In genomic region chr1:157580179-157580827, GRCh38 we compare ENCODE assay signal across 8 cellular contexts. TPM values are rescaled to one million over a fixed set of nuclear protein-coding genes. Genes with fewer than 3 reads are reported as not detected.
DNase-seq lines count a peak whose midpoint lies in the region; ATAC-seq and TF ChIP-seq lines count a peak whose summit lies in the region.

No MANE protein-coding gene starts in this region.

- TF ChIP-seq CTCF in heart left ventricle (IDR thresholded peaks at IDR 0.05): peak; percentile 56 to 78 (median 67)

- peaks cover 12 to 22% of the 10 kb centered on the region in 2 donors for H3K27me3 Mint-ChIP-seq in effector memory CD8-positive, alpha-beta T cell

- no peaks in the 10 kb centered on the region for H3K36me3 Mint-ChIP-seq in effector memory CD8-positive, alpha-beta T cell (ENCODE audit: insufficient read depth)

- H3K27ac ChIP-seq in heart left ventricle (no peak overlapping the region), aorta (ENCODE audit: low read depth in 1 of 2, low read length in 2 of 2) (no peak overlapping the region)

- no peak overlapping the region for H3K4me3 Mint-ChIP-seq in effector memory CD8-positive, alpha-beta T cell

- WGBS in heart left ventricle, 4 donors: 8 to 14% (median 12%) methylated on average over 4 of the region's 4 CpGs
- 5 to 8% methylated on average over 4 of the region's 4 CpGs for WGBS in aorta, 2 donors

- H3K4me3 ChIP-seq in heart left ventricle (no peak overlapping the region), aorta (ENCODE audit: low read length in 2 of 2) (no peak overlapping the region)

- H3K36me3 ChIP-seq in heart left ventricle: no peaks in the 10 kb centered on the region
- H3K36me3 ChIP-seq in aorta (ENCODE audit: control insufficient read depth in 1 of 2, insufficient read depth in 2 of 2, low read length in 1 of 2): no peaks in the 10 kb centered on the region

- no peak overlapping the region for H3K27ac Mint-ChIP-seq in effector memory CD8-positive, alpha-beta T cell

- no peaks in the 10 kb centered on the region for H3K4me1 ChIP-seq in heart left ventricle
- H3K4me1 ChIP-seq in aorta (ENCODE audit: control insufficient read depth in 1 of 2, insufficient read depth in 2 of 2, low read length in 2 of 2): no peaks in the 10 kb centered on the region

- ATAC-seq in heart left ventricle: peak in 1 of 4 donors; percentile 26
- no peak for ATAC-seq in left cardiac atrium
- ATAC-seq in effector memory CD8-positive, alpha-beta T cell (replicated peaks): peak; percentile 43
- ATAC-seq in aorta (ENCODE audit: low FRiP score): no peak

- no peak for DNase-seq in heart left ventricle
- DNase-seq in left cardiac atrium: no peak
- peak; percentile 48 for DNase-seq in LHCN-M2 (ENCODE audit: low read depth)
- peak; percentile 53 for DNase-seq in RKO (ENCODE audit: low spot score)
- peak; percentile 28 to 47 (median 35) for DNase-seq in effector memory CD8-positive, alpha-beta T cell
- DNase-seq in middle frontal gyrus (ENCODE audit: extremely low spot score, low spot score): peak; percentile 7
- no peak for DNase-seq in aorta
- no peak for DNase-seq in activated CD4-positive, CD25-positive, alpha-beta regulatory T cell treated with anti-CD3 and anti-CD28 coated beads, Interleukin-2, amount 50 U/mL, for 72 hours

- H3K9me3 ChIP-seq in heart left ventricle (peaks cover 0 to 8% (median 3%) of the 10 kb centered on the region in 12 donors), aorta (ENCODE audit: control insufficient read depth, low read length) (no peaks in the 10 kb centered on the region)

- no peaks in the 10 kb centered on the region for H3K9me3 Mint-ChIP-seq in effector memory CD8-positive, alpha-beta T cell

- TF ChIP-seq POLR2A in heart left ventricle (IDR thresholded peaks at IDR 0.05): no peak

- intact Hi-C loops in heart left ventricle (cut with DNase I): loop anchor here in 8 of 10 donors (2.0 to 10.0 kb wide), 7 partner anchors 112 to 544 kb away; a partner anchor contains a TSS
- intact Hi-C loops in left cardiac atrium (cut with DNase I): loop anchor here in 1 of 2 donors (5.0 kb wide), 1 partner anchor 367 kb away; no protein-coding TSS in a partner anchor
- intact Hi-C loops in aorta (cut with DNase I): loop anchor here (2.0 to 5.0 kb wide), 2 partner anchors 544 to 547 kb away; a partner anchor contains a TSS

- H3K27me3 ChIP-seq in heart left ventricle: peaks cover 0 to 21% (median 0%) of the 10 kb centered on the region in 9 donors
- peaks cover 0 to 2% of the 10 kb centered on the region in 2 donors for H3K27me3 ChIP-seq in aorta (ENCODE audit: control insufficient read depth in 1 of 2, insufficient read depth in 2 of 2, low read length in 1 of 2)

- H3K4me1 Mint-ChIP-seq in effector memory CD8-positive, alpha-beta T cell (ENCODE audit: low read depth in 2 of 2): peaks cover 2 to 7% of the 10 kb centered on the region in 2 donors

RNA-seq across cellular contexts. Expression of gene FCRL4, which starts 17.6 kb away (rescaled TPM):
- total RNA-seq in heart left ventricle (not detected), left cardiac atrium (not detected), LHCN-M2 (2014; rRNA removed) (not detected in 2 replicates), aorta (not detected)
- polyA plus RNA-seq in heart left ventricle (not detected), aorta (not detected)
- not detected for polyA plus RNA-seq in LHCN-M2 (2012)

RNA-seq across cellular contexts. Expression of gene FCRL5, which starts 28.0 kb away (rescaled TPM):
- total RNA-seq in heart left ventricle (under 1 TPM in 3 of 9 donors, not detected in 6; 0.07 to 0.32 (median 0.09) TPM), left cardiac atrium (under 1 TPM; 0.10 to 0.12 TPM), LHCN-M2 (2014; rRNA removed) (not detected in 2 replicates), aorta (under 1 TPM; 0.63 to 0.84 TPM)
- polyA plus RNA-seq in heart left ventricle (under 1 TPM in 1 of 2 donors, not detected in 1; 0.04 TPM), aorta (under 1 TPM; 0.18 to 0.38 TPM)
- not detected for polyA plus RNA-seq in LHCN-M2 (2012)

Comparison
In these comparisons a context has a peak if more than half of its experiments do, and no peak if none do; other contexts are left out.
1. DNase-seq: peak in LHCN-M2 (single experiment), RKO (single experiment), effector memory CD8-positive, alpha-beta T cell (3 of 3) and middle frontal gyrus (single experiment); none in heart left ventricle (0 of 5), left cardiac atrium (single experiment), aorta (0 of 2) and activated CD4-positive, CD25-positive, alpha-beta regulatory T cell treated with anti-CD3 and anti-CD28 coated beads, Interleukin-2, amount 50 U/mL, for 72 hours (single experiment).